8 cellular contexts compared by ENCODE assay signal in genomic region chr4:174283507-174284180, GRCh38. TPM values are rescaled to one million over a fixed set of nuclear protein-coding genes. Genes with fewer than 3 reads are reported as not detected.
DNase-seq lines count a peak whose midpoint lies in the region; ATAC-seq and TF ChIP-seq lines count a peak whose summit lies in the region.

CEP44 (plus strand) TSS chr4:174283911; CDS start chr4:174299122, 15,211 bp downstream.
FBXO8 (minus strand) TSS chr4:174283667; CDS start chr4:174263092, 20,575 bp downstream.

- H3K27ac ChIP-seq in OCI-LY7 (ENCODE audit: low read depth, low read length, poor library complexity, severe bottlenecking), result peak within 1 kb of the TSS; percentile 88

- no TSS peak for BruUV-seq in OCI-LY7 (replicated peaks; lab: Mats Ljungman, UMichigan)

- POLR2A ChIA-PET in OCI-LY7 (lab: Charles Lee), result interaction anchor here (0.7 to 3.1 kb wide), 6 partner anchors 9 to 206 kb away, joined by 3 to 16 read pairs (median 4); no protein-coding TSS in a partner anchor

- peaks cover 8% of the 10 kb centered on the region; the same call in 1 of the 2 replicates for H3K9me3 ChIP-seq in OCI-LY7 (ENCODE audit: low read length)

- peak; percentile 82 for DNase-seq in Caki2 (ENCODE audit: low read depth)
- DNase-seq in HT1080 (ENCODE audit: low read depth), result peak; percentile 72
- DNase-seq in OCI-LY7 (ENCODE audit: low spot score), result peak; percentile 78
- peak; percentile 61 for DNase-seq in activated T-cell treated with anti-CD3 and anti-CD28 coated beads for 24 hours (ENCODE audit: low read depth)
- peak; percentile 60 for DNase-seq in epithelial cell of proximal tubule (ENCODE audit: low read depth)
- peak; percentile 67 for DNase-seq in mucosa of gallbladder (ENCODE audit: low spot score)
- peak; percentile 30 for DNase-seq in stimulated activated CD8-positive, alpha-beta memory T cell treated with anti-CD3 and anti-CD28 coated beads, Interleukin-4, amount 100 ng/mL, for 24 hours (ENCODE audit: low read depth)

- peaks cover 19% of the 10 kb centered on the region for H3K4me1 ChIP-seq in OCI-LY7 (ENCODE audit: insufficient read depth, low read length, poor library complexity, severe bottlenecking)

- H3K79me2 ChIP-seq in OCI-LY7 (ENCODE audit: insufficient read depth, low read depth, low read length), result peaks cover 44% of the 10 kb centered on the region; the same call in 1 of the 2 replicates

- H3K4me3 ChIP-seq in OCI-LY7 (ENCODE audit: low read depth, low read length, poor library complexity, severe bottlenecking), result peak within 1 kb of the TSS; percentile 89
- H3K4me3 ChIP-seq in epithelial cell of proximal tubule (ENCODE audit: low read depth, low read length), result peak within 1 kb of the TSS; percentile 64

- peak within 1 kb of the TSS; percentile 83 for H3K4me2 ChIP-seq in OCI-LY7 (ENCODE audit: low read length)

- no peaks in the 10 kb centered on the region for H4K20me1 ChIP-seq in OCI-LY7 (ENCODE audit: insufficient read depth, low read length)

- peak; percentile 56 for ATAC-seq in GM21360 (IDR thresholded peaks at IDR 0.05; ENCODE audit: unreplicated experiment)

- H2AFZ ChIP-seq in OCI-LY7 (ENCODE audit: low read length), result peak within 1 kb of the TSS; percentile 96

- intact Hi-C loops in OCI-LY7 (cut with micrococcal nuclease; ENCODE audit: unreplicated experiment), result loop anchor here (10.0 kb wide), 1 partner anchor 909 kb away; the partner anchor contains the start of gene SAP30

- H3K9me2 ChIP-seq in OCI-LY7 (ENCODE audit: insufficient read depth, low read length), result no peaks in the 10 kb centered on the region

- no peak for TF ChIP-seq CTCF in OCI-LY7 (conservative IDR thresholded peaks at IDR 0.05; ENCODE audit: low read length)
- no peak for TF ChIP-seq CTCF in epithelial cell of proximal tubule (conservative IDR thresholded peaks at IDR 0.05; ENCODE audit: low read depth, low read length)

- CTCF ChIA-PET in OCI-LY7 (lab: Charles Lee; ENCODE audit: unreplicated experiment), result interaction anchor here (0.5 kb wide), 1 partner anchor 20 kb away, joined by 3 read pairs; no protein-coding TSS in a partner anchor

- in situ Hi-C loops in Caki2 (cut with HindIII; ENCODE audit: low pct_unique_long_range_greater_than_20kb, low sequenced_read_pairs), result no loop called here

- H3K36me3 ChIP-seq in OCI-LY7 (ENCODE audit: insufficient read depth, low read length), result no peaks in the 10 kb centered on the region

RNA-seq across cellular contexts. Expression of gene CEP44, which starts in this region (rescaled TPM):
- total RNA-seq in Caki2 (2014; rRNA removed; shearing (Covaris generic); ENCODE audit: low replicate concordance), result 8.9 and 11.5 TPM in 2 replicates
- 12.4 and 13.9 TPM in 2 replicates for total RNA-seq in HT1080 (2014; rRNA removed; shearing (Covaris generic))
- polyA plus RNA-seq in HT1080 (2015; cell fraction: cytosol; rRNA removed), result 16.8 and 21.1 TPM in 2 replicates
- polyA plus RNA-seq in HT1080 (2015; cell fraction: nucleus; rRNA removed), result 49.5 and 53.9 TPM in 2 replicates
- total RNA-seq in OCI-LY7 (2014; rRNA removed; shearing (Covaris generic)), result 27.9 and 29.2 TPM in 2 replicates
- 32.4 and 41.0 TPM in 2 replicates for total RNA-seq in OCI-LY7 (2022)
- total RNA-seq in epithelial cell of proximal tubule, result 8.6 and 17.8 TPM in 2 replicates
- 17.0 TPM for total RNA-seq in mucosa of gallbladder

RNA-seq across cellular contexts. Expression of gene FBXO8, which starts in this region (rescaled TPM):
- 23.6 and 33.1 TPM in 2 replicates for total RNA-seq in Caki2 (2014; rRNA removed; shearing (Covaris generic); ENCODE audit: low replicate concordance)
- total RNA-seq in HT1080 (2014; rRNA removed; shearing (Covaris generic)), result 20.3 and 22.2 TPM in 2 replicates
- 22.3 and 25.3 TPM in 2 replicates for polyA plus RNA-seq in HT1080 (2015; cell fraction: cytosol; rRNA removed)
- 15.5 and 17.0 TPM in 2 replicates for polyA plus RNA-seq in HT1080 (2015; cell fraction: nucleus; rRNA removed)
- 11.0 and 12.6 TPM in 2 replicates for total RNA-seq in OCI-LY7 (2014; rRNA removed; shearing (Covaris generic))
- 12.7 and 13.5 TPM in 2 replicates for total RNA-seq in OCI-LY7 (2022)
- total RNA-seq in epithelial cell of proximal tubule, result 12.9 and 14.7 TPM in 2 replicates
- total RNA-seq in mucosa of gallbladder, result 52.1 TPM

Comparison
In these comparisons a context has a peak if more than half of its experiments do, and no peak if none do; other contexts are left out.
1. Peak in every context shown above with its lines: DNase-seq, ATAC-seq, H3K4me3 ChIP-seq and H3K27ac ChIP-seq.
2. DNase-seq: peak in every context shown above with its lines; median percentile 82 in Caki2; 78 in OCI-LY7; 72 in HT1080; 67 in mucosa of gallbladder; 61 in activated T-cell treated with anti-CD3 and anti-CD28 coated beads for 24 hours; 60 in epithelial cell of proximal tubule; 30 in stimulated activated CD8-positive, alpha-beta memory T cell treated with anti-CD3 and anti-CD28 coated beads, Interleukin-4, amount 100 ng/mL, for 24 hours.